In the genomic region with DNA sequence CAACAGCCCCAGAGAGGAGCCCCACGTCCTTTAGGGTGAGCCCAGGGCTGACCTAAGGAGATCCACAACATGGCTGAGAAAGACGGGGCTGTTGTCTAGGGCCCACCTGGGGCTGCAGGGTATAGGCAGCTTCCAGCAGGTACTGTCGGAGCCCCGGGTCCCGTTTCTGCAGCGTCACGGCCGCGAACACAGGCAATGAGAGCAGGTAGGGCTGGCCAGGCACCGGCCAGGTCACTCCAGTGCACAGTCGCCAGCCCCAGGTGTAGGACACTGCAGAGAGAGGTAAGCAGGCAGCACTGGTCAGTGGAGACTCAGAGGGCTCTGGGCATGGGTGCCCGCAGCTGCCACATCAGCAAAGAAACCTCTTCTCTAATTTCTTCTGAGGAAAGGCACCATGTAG, we compare ENCODE assay signal across 1 cellular context.
TF ChIP-seq lines count a peak whose summit lies in the region.

No MANE protein-coding gene starts in this region.

TF ChIP-seq in IMR-90, 13 proteins besides CTCF, POLR2A, EP300 and RAD21 (continued from another document):
- TF ChIP-seq SMC3 (IDR thresholded peaks at IDR 0.05; ENCODE audit: low read depth, low read length) (no peak), CHD1 (IDR thresholded peaks at IDR 0.05; ENCODE audit: low read depth, low read length) (no peak), MXI1 (IDR thresholded peaks at IDR 0.05; ENCODE audit: borderline replicate concordance, low read depth, low read length) (no peak), RCOR1 (IDR thresholded peaks at IDR 0.05; ENCODE audit: insufficient replicate concordance, low read length) (no peak), BHLHE40 (IDR thresholded peaks at IDR 0.05; ENCODE audit: low read depth, low read length) (no peak), ELK1 (IDR thresholded peaks at IDR 0.05; ENCODE audit: borderline replicate concordance, low read depth, low read length) (no peak), MAFK (IDR thresholded peaks at IDR 0.05; ENCODE audit: low read depth, low read length) (no peak)
